ENCODE assay signal across 1 cellular context in genomic region chr1:48665743-48666142, GRCh38.
TF ChIP-seq lines count a peak whose summit lies in the region.

No MANE protein-coding gene starts in this region.

TF ChIP-seq in WTC11, 78 proteins besides CTCF, POLR2A, EP300 and RAD21 (continued from another document):
- no peak for TF ChIP-seq ZNF532 (CRISPR knock-in tag; IDR thresholded peaks at IDR 0.05; ENCODE audit: borderline replicate concordance)
- TF ChIP-seq FOXJ3 (CRISPR knock-in tag; IDR thresholded peaks at IDR 0.05; ENCODE audit: borderline replicate concordance), result no peak
- no peak for TF ChIP-seq GTF2I (CRISPR knock-in tag; conservative IDR thresholded peaks at IDR 0.05)
- no peak for TF ChIP-seq SP1 (CRISPR knock-in tag; conservative IDR thresholded peaks at IDR 0.05)
- no peak for TF ChIP-seq USF1 (CRISPR knock-in tag; IDR thresholded peaks at IDR 0.05)
- no peak for TF ChIP-seq ZNF219 (CRISPR knock-in tag; IDR thresholded peaks at IDR 0.05; ENCODE audit: borderline replicate concordance)
- no peak for TF ChIP-seq NFATC4 (CRISPR knock-in tag; IDR thresholded peaks at IDR 0.05)
- TF ChIP-seq JAZF1 (CRISPR knock-in tag; IDR thresholded peaks at IDR 0.05), result no peak
- TF ChIP-seq NFYB (CRISPR knock-in tag; conservative IDR thresholded peaks at IDR 0.05; ENCODE audit: low read depth), result no peak
- TF ChIP-seq ZBTB21 (CRISPR knock-in tag; IDR thresholded peaks at IDR 0.05; ENCODE audit: borderline replicate concordance), result no peak
- no peak for TF ChIP-seq NFE2L1 (CRISPR knock-in tag; IDR thresholded peaks at IDR 0.05)
- TF ChIP-seq ATF1 (CRISPR knock-in tag; IDR thresholded peaks at IDR 0.05), result no peak
- no peak for TF ChIP-seq ELF4 (CRISPR knock-in tag; IDR thresholded peaks at IDR 0.05; ENCODE audit: low read depth)
- TF ChIP-seq CREM (CRISPR knock-in tag; IDR thresholded peaks at IDR 0.05), result no peak
- no peak for TF ChIP-seq PRDM15 (CRISPR knock-in tag; IDR thresholded peaks at IDR 0.05)
- TF ChIP-seq E2F5 (CRISPR knock-in tag; IDR thresholded peaks at IDR 0.05), result no peak
- TF ChIP-seq PRRX2 (CRISPR knock-in tag; IDR thresholded peaks at IDR 0.05), result no peak
- no peak for TF ChIP-seq FOXP1 (CRISPR knock-in tag; IDR thresholded peaks at IDR 0.05; ENCODE audit: borderline replicate concordance)
- no peak for TF ChIP-seq GRHL2 (CRISPR knock-in tag; IDR thresholded peaks at IDR 0.05; ENCODE audit: insufficient replicate concordance, severe bottlenecking)
